20 cellular contexts compared by ENCODE assay signal in the genomic region with DNA sequence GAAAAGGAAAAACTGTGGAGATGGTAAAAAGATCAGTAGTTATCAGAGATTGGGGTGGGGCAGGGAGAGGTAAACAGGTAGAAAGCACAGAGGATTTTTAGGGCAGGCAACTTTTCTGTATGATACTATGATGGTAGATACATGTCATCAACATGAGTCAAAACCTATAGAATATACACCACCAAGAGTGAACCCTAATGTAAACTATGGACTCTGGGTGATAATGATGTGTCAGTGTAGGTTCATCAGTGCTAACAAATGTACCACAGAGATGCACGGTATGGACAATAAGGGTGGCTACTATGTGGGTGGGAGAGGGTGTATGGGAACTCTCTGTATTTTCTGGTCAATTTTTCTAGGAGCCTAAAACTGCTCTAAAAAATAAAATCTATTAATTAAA. TPM values are rescaled to one million over a fixed set of nuclear protein-coding genes. Genes with fewer than 3 reads are reported as not detected.
DNase-seq lines count a peak whose midpoint lies in the region; ATAC-seq and TF ChIP-seq lines count a peak whose summit lies in the region.
"Had no signal": no experiment of that assay in that cellular context is flagged by ENCODE, and none has a peak within 500 bp of the region (broad histone marks: within the 10 kb centered on the region; RNA-seq: fewer than 3 reads in every experiment).

No MANE protein-coding gene starts in this region.

- no peak overlapping the region for H3K27ac Mint-ChIP-seq in activated T-cell treated with anti-CD3 and anti-CD28 coated beads, Interleukin-2, amount 50 U/mL, for 72 hours
- H3K27ac Mint-ChIP-seq in activated T-helper 2 cell treated with anti-CD3 and anti-CD28 coated beads, Interferon-gamma antibody, Interleukin-2, Interleukin-4, amounts not matched to agents 10 μg/mL and 5 μg/mL and 100 μg/mL, durations not matched to agents 14 hours and 24 hours and 36 hours = peak overlapping the region; percentile 5
- peak overlapping the region; percentile 95 for H3K27ac Mint-ChIP-seq in stimulated activated effector memory CD8-positive, alpha-beta T cell treated with anti-CD3 and anti-CD28 coated beads, Interleukin-12 subunit alpha, Interleukin-12 subunit beta, amount 100 ng/mL, for 72 hours
- H3K27ac Mint-ChIP-seq: WTC11 had no signal

- no peaks in the 10 kb centered on the region for H4K20me1 ChIP-seq in MM.1S (ENCODE audit: insufficient read depth, low read length)

- peaks cover 13% of the 10 kb centered on the region for H3K4me1 ChIP-seq in MM.1S (ENCODE audit: low read length)
- H3K4me1 ChIP-seq: Peyer's patch, psoas muscle, tibial nerve had no signal

- ATAC-seq in activated T-cell treated with anti-CD3 and anti-CD28 coated beads, Interleukin-2, amount 50 U/mL, for 72 hours (replicated peaks in 1 of 2) = peak; percentile 41 to 54
- peak; percentile 79 for ATAC-seq in stimulated activated effector memory CD8-positive, alpha-beta T cell treated with anti-CD3 and anti-CD28 coated beads, Interleukin-12 subunit alpha, Interleukin-12 subunit beta, amount 100 ng/mL, for 72 hours
- no peak for ATAC-seq in omental fat pad (ENCODE audit: low FRiP score)
- ATAC-seq: left ventricle myocardium superior, psoas muscle had no signal

- no peak overlapping the region; the same call in 1 of the 2 replicates for H3K9ac ChIP-seq in MM.1S (ENCODE audit: low read length)

- H3K36me3 ChIP-seq in MM.1S (replicated peaks; ENCODE audit: insufficient read depth, low read length) = no peaks in the 10 kb centered on the region
- H3K36me3 ChIP-seq: Peyer's patch, tibial nerve had no signal

- H3K27ac ChIP-seq in MM.1S (ENCODE audit: low read length) = peak overlapping the region; percentile 40; the same call in 1 of the 2 replicates
- H3K27ac ChIP-seq: Peyer's patch, psoas muscle, tibial nerve had no signal

- H3K9me2 ChIP-seq in MM.1S (replicated peaks; ENCODE audit: insufficient read depth, low read length) = no peaks in the 10 kb centered on the region

- H3K79me2 ChIP-seq in MM.1S (ENCODE audit: low read length) = peaks cover 11% of the 10 kb centered on the region

- H3K4me3 Mint-ChIP-seq in activated T-cell treated with anti-CD3 and anti-CD28 coated beads, Interleukin-2, amount 50 U/mL, for 72 hours = peak overlapping the region in 1 of 2 donors; percentile 27
- H3K4me3 Mint-ChIP-seq in activated T-helper 2 cell treated with anti-CD3 and anti-CD28 coated beads, Interferon-gamma antibody, Interleukin-2, Interleukin-4, amounts not matched to agents 10 μg/mL and 5 μg/mL and 100 μg/mL, durations not matched to agents 14 hours and 24 hours and 36 hours (ENCODE audit: low read depth) = no peak overlapping the region
- H3K4me3 Mint-ChIP-seq in stimulated activated effector memory CD8-positive, alpha-beta T cell treated with anti-CD3 and anti-CD28 coated beads, Interleukin-12 subunit alpha, Interleukin-12 subunit beta, amount 100 ng/mL, for 72 hours = peak overlapping the region; percentile 53
- H3K4me3 Mint-ChIP-seq: WTC11 had no signal

- peaks cover 7% of the 10 kb centered on the region; the same call in 1 of the 2 replicates for H3F3A ChIP-seq in MM.1S (ENCODE audit: insufficient read depth, low read length)

- peak overlapping the region; percentile 68 for H2AFZ ChIP-seq in MM.1S (ENCODE audit: low read length)

- peak overlapping the region; percentile 59; the same call in 1 of the 2 replicates for H3K4me3 ChIP-seq in MM.1S (ENCODE audit: low read length)
- H3K4me3 ChIP-seq: mucosa of descending colon, Peyer's patch, psoas muscle, tibial nerve had no signal

- no peaks in the 10 kb centered on the region for H3K27me3 Mint-ChIP-seq in activated T-cell treated with anti-CD3 and anti-CD28 coated beads, Interleukin-2, amount 50 U/mL, for 72 hours (ENCODE audit: low read depth)
- H3K27me3 Mint-ChIP-seq in activated T-helper 2 cell treated with anti-CD3 and anti-CD28 coated beads, Interferon-gamma antibody, Interleukin-2, Interleukin-4, amounts not matched to agents 10 μg/mL and 5 μg/mL and 100 μg/mL, durations not matched to agents 14 hours and 24 hours and 36 hours (ENCODE audit: low read depth) = no peaks in the 10 kb centered on the region

- H3K9me3 Mint-ChIP-seq in activated T-cell treated with anti-CD3 and anti-CD28 coated beads, Interleukin-2, amount 50 U/mL, for 72 hours = no peaks in the 10 kb centered on the region
- H3K9me3 Mint-ChIP-seq in activated T-helper 2 cell treated with anti-CD3 and anti-CD28 coated beads, Interferon-gamma antibody, Interleukin-2, Interleukin-4, amounts not matched to agents 10 μg/mL and 5 μg/mL and 100 μg/mL, durations not matched to agents 14 hours and 24 hours and 36 hours = no peaks in the 10 kb centered on the region
- no peaks in the 10 kb centered on the region for H3K9me3 Mint-ChIP-seq in stimulated activated effector memory CD8-positive, alpha-beta T cell treated with anti-CD3 and anti-CD28 coated beads, Interleukin-12 subunit alpha, Interleukin-12 subunit beta, amount 100 ng/mL, for 72 hours
- H3K9me3 Mint-ChIP-seq: WTC11 had no signal

- no peak for TF ChIP-seq CTCF in MM.1S (IDR thresholded peaks at IDR 0.05; ENCODE audit: low read length)
- no peak for TF ChIP-seq CTCF in omental fat pad (IDR thresholded peaks at IDR 0.05)

- H3K27me3 ChIP-seq in MM.1S (replicated peaks; ENCODE audit: insufficient read depth, low read length) = no peaks in the 10 kb centered on the region
- H3K27me3 ChIP-seq: Peyer's patch, tibial nerve had no signal

- H3K36me3 Mint-ChIP-seq in activated T-cell treated with anti-CD3 and anti-CD28 coated beads, Interleukin-2, amount 50 U/mL, for 72 hours (ENCODE audit: insufficient read depth in 2 of 2) = no peaks in the 10 kb centered on the region
- no peaks in the 10 kb centered on the region for H3K36me3 Mint-ChIP-seq in activated T-helper 2 cell treated with anti-CD3 and anti-CD28 coated beads, Interferon-gamma antibody, Interleukin-2, Interleukin-4, amounts not matched to agents 10 μg/mL and 5 μg/mL and 100 μg/mL, durations not matched to agents 14 hours and 24 hours and 36 hours (ENCODE audit: low read depth)
- H3K36me3 Mint-ChIP-seq in stimulated activated effector memory CD8-positive, alpha-beta T cell treated with anti-CD3 and anti-CD28 coated beads, Interleukin-12 subunit alpha, Interleukin-12 subunit beta, amount 100 ng/mL, for 72 hours = peaks cover 6% of the 10 kb centered on the region
- H3K36me3 Mint-ChIP-seq: WTC11 had no signal

- no peak for DNase-seq in activated T-cell treated with anti-CD3 and anti-CD28 coated beads, Interleukin-2, amount 50 U/mL, for 72 hours
- DNase-seq in activated T-cell treated with anti-CD3 and anti-CD28 coated beads for 4 hours (no peak), MM.1S (no peak), cerebellar nuclear complex (lab: John Stamatoyannopoulos, UW) (no peak), DMS53 (lab: John Stamatoyannopoulos, UW) (no peak), omental fat pad (ENCODE audit: low spot score) (no peak)
- no peak for DNase-seq in activated T-helper 2 cell treated with anti-CD3 and anti-CD28 coated beads, Interferon-gamma antibody, Interleukin-2, Interleukin-4, amounts not matched to agents 10 μg/mL and 5 μg/mL and 100 μg/mL, durations not matched to agents 14 hours and 24 hours and 36 hours (ENCODE audit: low spot score)
- no peak for DNase-seq in stimulated activated effector memory CD8-positive, alpha-beta T cell treated with anti-CD3 and anti-CD28 coated beads, Interleukin-12 subunit alpha, Interleukin-12 subunit beta, amount 100 ng/mL, for 72 hours (ENCODE audit: low spot score in 2 of 2)
- DNase-seq: dermis blood vessel endothelial cell, DMS153, GF-D8, GOT3, left ventricle myocardium superior, mucosa of descending colon, NCI-H187, psoas muscle had no signal

- H3K4me2 ChIP-seq in MM.1S (ENCODE audit: low read depth, low read length) = peak overlapping the region; percentile 83

- intact Hi-C loops in activated T-helper 2 cell treated with anti-CD3 and anti-CD28 coated beads, Interferon-gamma antibody, Interleukin-2, Interleukin-4, amounts not matched to agents 10 μg/mL and 5 μg/mL and 100 μg/mL, durations not matched to agents 14 hours and 24 hours and 36 hours (cut with micrococcal nuclease) = no loop called here

- H3K9me3 ChIP-seq in MM.1S (replicated peaks; ENCODE audit: insufficient read depth, low read length) = no peaks in the 10 kb centered on the region
- H3K9me3 ChIP-seq: mucosa of descending colon, Peyer's patch, psoas muscle, tibial nerve had no signal

- peaks cover 32% of the 10 kb centered on the region for H3K4me1 Mint-ChIP-seq in activated T-cell treated with anti-CD3 and anti-CD28 coated beads, Interleukin-2, amount 50 U/mL, for 72 hours (ENCODE audit: low read depth)
- H3K4me1 Mint-ChIP-seq in activated T-helper 2 cell treated with anti-CD3 and anti-CD28 coated beads, Interferon-gamma antibody, Interleukin-2, Interleukin-4, amounts not matched to agents 10 μg/mL and 5 μg/mL and 100 μg/mL, durations not matched to agents 14 hours and 24 hours and 36 hours (ENCODE audit: low read depth) = peaks cover 16% of the 10 kb centered on the region
- H3K4me1 Mint-ChIP-seq in stimulated activated effector memory CD8-positive, alpha-beta T cell treated with anti-CD3 and anti-CD28 coated beads, Interleukin-12 subunit alpha, Interleukin-12 subunit beta, amount 100 ng/mL, for 72 hours = peaks cover 30% of the 10 kb centered on the region

RNA-seq across cellular contexts. Expression of a gene that starts 18.5 kb away (rescaled TPM):
- total RNA-seq in activated T-cell treated with anti-CD3 and anti-CD28 coated beads, Interleukin-2, amount 50 U/mL, for 72 hours = under 1 TPM in 1 of 2 donors, not detected in 1; 0.29 TPM
- not detected in 2 replicates for total RNA-seq in activated T-helper 2 cell treated with anti-CD3 and anti-CD28 coated beads, Interferon-gamma antibody, Interleukin-2, Interleukin-4, amounts not matched to agents 10 μg/mL and 5 μg/mL and 100 μg/mL, durations not matched to agents 14 hours and 24 hours and 36 hours
- total RNA-seq in omental fat pad = not detected
- total RNA-seq: dermis blood vessel endothelial cell, SK-MEL-5 had no signal

RNA-seq across cellular contexts. Expression of a gene that starts 58.5 kb away (rescaled TPM):
- total RNA-seq in activated T-cell treated with anti-CD3 and anti-CD28 coated beads, Interleukin-2, amount 50 U/mL, for 72 hours = 1,000 to 10,000 TPM; 2,209 to 2,226 TPM
- 1,642 and 1,684 TPM in 2 replicates for total RNA-seq in activated T-helper 2 cell treated with anti-CD3 and anti-CD28 coated beads, Interferon-gamma antibody, Interleukin-2, Interleukin-4, amounts not matched to agents 10 μg/mL and 5 μg/mL and 100 μg/mL, durations not matched to agents 14 hours and 24 hours and 36 hours
- total RNA-seq in omental fat pad = 1,000 to 10,000 TPM; 1,698 to 2,828 (median 2,343) TPM
